ENCODE assay signal across 8 cellular contexts in genomic region chr6:39102024-39102820, GRCh38. TPM values are rescaled to one million over a fixed set of nuclear protein-coding genes. Genes with fewer than 3 reads are reported as not detected.
A peak's percentile ranks its signal among the peaks of the same experiment; 100 is the strongest.
DNase-seq lines count a peak whose midpoint lies in the region; FAIRE-seq and TF ChIP-seq lines count a peak whose summit lies in the region.

No MANE protein-coding gene starts in this region.

- H3K79me2 ChIP-seq in H1 (ENCODE audit: control insufficient read depth in 1 of 2, insufficient read depth in 2 of 2, low read length in 2 of 2) (no peaks in the 10 kb centered on the region), neural cell (replicated peaks; ENCODE audit: insufficient read depth, low read length) (no peaks in the 10 kb centered on the region)

- H3F3A ChIP-seq in neural cell (ENCODE audit: insufficient read depth, low read length, poor library complexity, severe bottlenecking): no peaks in the 10 kb centered on the region

- H4K8ac ChIP-seq in H1 (ENCODE audit: extremely low read depth, insufficient read depth, low read length): no peak overlapping the region

- H2BK5ac ChIP-seq in H1 (ENCODE audit: low read depth, low read length): no peak overlapping the region

- H3K27ac ChIP-seq in breast epithelium: no peak overlapping the region
- no peak overlapping the region for H3K27ac ChIP-seq in H1 (ENCODE audit: low read depth, low read length)
- no peak overlapping the region for H3K27ac ChIP-seq in neural cell (ENCODE audit: low read length)

- H3K4me2 ChIP-seq in H1 (ENCODE audit: insufficient read depth in 1 of 2, low read depth in 2 of 2, low read length in 2 of 2) (0 out of 4 replicates have a peak overlapping the region, but pooled peaks of 1 of the 2 experiments have one; percentile 0), neural cell (ENCODE audit: low read length) (no peak overlapping the region)

- H2BK15ac ChIP-seq in H1 (ENCODE audit: low read length): no peak overlapping the region

- H4K20me1 ChIP-seq in H1 (replicated peaks in 1 of 2; ENCODE audit: control insufficient read depth in 1 of 2, insufficient read depth in 2 of 2, low read length in 2 of 2) (no peaks in the 10 kb centered on the region), neural cell (ENCODE audit: insufficient read depth) (no peaks in the 10 kb centered on the region)

- H2BK12ac ChIP-seq in H1 (ENCODE audit: low read depth, low read length): no peak overlapping the region

- no peaks in the 10 kb centered on the region for H3K9me3 Mint-ChIP-seq in MCF 10A (ENCODE audit: unreplicated experiment)

- no peak overlapping the region for H3K56ac ChIP-seq in H1 (replicated peaks; ENCODE audit: insufficient read length, low read depth, low read length)

- no peak overlapping the region for H2BK20ac ChIP-seq in H1 (ENCODE audit: low read length)

- H4K5ac ChIP-seq in H1 (ENCODE audit: insufficient read length, low read depth, low read length): no peak overlapping the region

- no peaks in the 10 kb centered on the region for H3K23me2 ChIP-seq in H1 (ENCODE audit: low read depth, low read length)

- no peak overlapping the region for H3K23ac ChIP-seq in H1 (ENCODE audit: insufficient read length)

- H3K27ac Mint-ChIP-seq in MCF 10A (ENCODE audit: low read depth, unreplicated experiment): no peak overlapping the region

- H3K27me3 Mint-ChIP-seq in MCF 10A (ENCODE audit: insufficient read depth, unreplicated experiment): no peaks in the 10 kb centered on the region

- DNase-seq in MCF 10A (ENCODE audit: unreplicated experiment): peak; percentile 42
- DNase-seq in breast epithelium (ENCODE audit: low spot score in 2 of 2): no peak
- peak; percentile 68 for DNase-seq in MG63
- DNase-seq in H1 (ENCODE audit: low read depth in 1 of 2, low spot score in 2 of 2): peak in 1 of 2 experiments; percentile 86
- DNase-seq in T1000 (lab: John Stamatoyannopoulos, UW): no peak
- no peak for DNase-seq in NCI-H524 (lab: John Stamatoyannopoulos, UW)
- no peak for DNase-seq in NCI-H226

- H3K9me3 ChIP-seq in breast epithelium (no peaks in the 10 kb centered on the region), MG63 (no peaks in the 10 kb centered on the region), H1 (ENCODE audit: insufficient read depth in 2 of 2, low read depth in 1 of 2, low read length in 1 of 2) (no peaks in the 10 kb centered on the region), neural cell (ENCODE audit: low read length) (no peaks in the 10 kb centered on the region)

- CTCF ChIA-PET in MCF 10A (lab: Yijun Ruan, JAX) (interaction anchor here (1.1 to 1.7 kb wide), 5 partner anchors 9 to 230 kb away, joined by 4 to 6 read pairs (median 5); no protein-coding TSS in a partner anchor), H1 (lab: Charles Lee; ENCODE audit: partially characterized antibody) (interaction anchor here (0.6 to 9.0 kb wide), 64 partner anchors 10 to 1450 kb away, joined by 3 to 250 read pairs (median 5); partner anchors contain the start of genes GLP1R and KCNK17)

- no peak overlapping the region for H4K91ac ChIP-seq in H1 (replicated peaks; ENCODE audit: insufficient read length, low read length)

- no peak overlapping the region for H3K14ac ChIP-seq in H1 (ENCODE audit: insufficient read length)

- no peak overlapping the region for H2BK120ac ChIP-seq in H1 (replicated peaks; ENCODE audit: low read depth, low read length)

- peak; percentile 70 for FAIRE-seq in H1 (lab: Jason Lieb, UNC)

- H3K4me1 ChIP-seq in breast epithelium (no peaks in the 10 kb centered on the region), H1 (replicated peaks in 1 of 4; ENCODE audit: control insufficient read depth in 3 of 4, insufficient read depth in 4 of 4, low read length in 3 of 4) (no peaks in the 10 kb centered on the region; a peak in 1 of 7 replicates)

- H3K36me3 ChIP-seq in breast epithelium: no peaks in the 10 kb centered on the region
- H3K36me3 ChIP-seq in MG63: peaks cover 23% of the 10 kb centered on the region
- 0 out of 8 replicates have a peak, but pooled peaks cover 0 to 3% (median 0%) of the 10 kb centered on the region in 4 experiments for H3K36me3 ChIP-seq in H1 (ENCODE audit: control insufficient read depth in 2 of 4, insufficient read depth in 4 of 4, low read length in 3 of 4)
- peaks cover 6% of the 10 kb centered on the region for H3K36me3 ChIP-seq in neural cell (ENCODE audit: insufficient read depth, low read length)

- H3K4ac ChIP-seq in H1 (replicated peaks; ENCODE audit: insufficient read length, low read depth, low read length): no peak overlapping the region

- H3K4me3 Mint-ChIP-seq in MCF 10A (ENCODE audit: unreplicated experiment): no peak overlapping the region

- POLR2A ChIA-PET in MCF 10A (lab: Yijun Ruan, JAX) (interaction anchor here (0.7 to 0.9 kb wide), 2 partner anchors 83 to 101 kb away, joined by 3 read pairs; no protein-coding TSS in a partner anchor), H1 (lab: Charles Lee; ENCODE audit: partially characterized antibody) (interaction anchor here (1.3 kb wide), 1 partner anchor 12 kb away, joined by 8 read pairs; the partner anchor contains the start of gene SAYSD1)

- H3K9me2 ChIP-seq in neural cell (ENCODE audit: insufficient read depth, low read length): no peaks in the 10 kb centered on the region

- no peak overlapping the region for H3K18ac ChIP-seq in H1 (ENCODE audit: extremely low read depth, low read length)

- TF ChIP-seq CTCF in MCF 10A (IDR thresholded peaks at IDR 0.05; ENCODE audit: unreplicated experiment) (no peak), breast epithelium (IDR thresholded peaks at IDR 0.05) (peak in 1 of 3 donors; percentile 29), H1 (IDR thresholded peaks at IDR 0.05; ENCODE audit: control extremely low read depth in 1 of 3, insufficient read depth in 1 of 3, low read depth in 1 of 3, low read length in 3 of 3) (peak; percentile 88 to 92 (median 90)), neural cell (IDR thresholded peaks at IDR 0.05; ENCODE audit: poor library complexity, severe bottlenecking) (peak; percentile 46)

- intact Hi-C loops in MCF 10A (cut with micrococcal nuclease): loop anchor here (2.0 to 5.0 kb wide), 2 partner anchors 129 to 230 kb away; no protein-coding TSS in a partner anchor
- intact Hi-C loops in breast epithelium (cut with DNase I; ENCODE audit: low total_unique reads): no loop called here

- no peak overlapping the region for H2AK5ac ChIP-seq in H1 (ENCODE audit: low read depth, low read length)

- H3K4me1 Mint-ChIP-seq in MCF 10A (ENCODE audit: insufficient read depth, unreplicated experiment): no peaks in the 10 kb centered on the region

- TF ChIP-seq EP300 in H1 (IDR thresholded peaks at IDR 0.05; ENCODE audit: borderline replicate concordance in 1 of 2, low read depth in 2 of 2, low read length in 2 of 2): no peak
- TF ChIP-seq EP300 in neural cell (conservative IDR thresholded peaks at IDR 0.05; ENCODE audit: poor library complexity, severe bottlenecking): no peak

- no peaks in the 10 kb centered on the region for H3K79me1 ChIP-seq in H1 (ENCODE audit: low read depth, low read length)

- H3K9ac ChIP-seq in H1 (replicated peaks in 1 of 4; ENCODE audit: extremely low read depth in 1 of 4, low read depth in 3 of 4, low read length in 3 of 4): no peak overlapping the region
- no peak overlapping the region for H3K9ac ChIP-seq in neural cell (ENCODE audit: low read length)

- TF ChIP-seq RAD21 in H1 (IDR thresholded peaks at IDR 0.05 in 1 of 2, conservative IDR thresholded peaks at IDR 0.05 in 1 of 2; ENCODE audit: low read depth in 2 of 2, low read length in 2 of 2) (peak; percentile 84 to 87), neural cell (conservative IDR thresholded peaks at IDR 0.05) (peak; percentile 25)

- no TSS peak for BruUV-seq in MCF 10A (replicated peaks; lab: Mats Ljungman, UMichigan)

- H3K27me3 ChIP-seq in breast epithelium (no peaks in the 10 kb centered on the region), MG63 (no peaks in the 10 kb centered on the region), H1 (replicated peaks in 1 of 4; ENCODE audit: control insufficient read depth in 3 of 4, extremely low read depth in 1 of 4, insufficient read depth in 3 of 4, low read length in 3 of 4) (no peaks in the 10 kb centered on the region; a peak in 1 of 7 replicates), neural cell (ENCODE audit: insufficient read depth, low read depth, low read length) (no peaks in the 10 kb centered on the region)

- TF ChIP-seq POLR2A in breast epithelium (IDR thresholded peaks at IDR 0.05) (no peak), H1 (IDR thresholded peaks at IDR 0.05; ENCODE audit: control extremely low read depth in 1 of 2, low read depth in 2 of 2, low read length in 2 of 2) (no peak)

- H3K4me3 ChIP-seq in breast epithelium (no peak overlapping the region), MG63 (no peak overlapping the region), H1 (ENCODE audit: extremely low read depth in 1 of 4, insufficient read depth in 2 of 4, low read depth in 3 of 4, low read length in 4 of 4) (no peak overlapping the region), neural cell (ENCODE audit: low read length) (no peak overlapping the region)

- H2AFZ ChIP-seq in H1 (ENCODE audit: low read length): no peak overlapping the region
- no peak overlapping the region for H2AFZ ChIP-seq in neural cell (ENCODE audit: low read depth, low read length)

- H3K36me3 Mint-ChIP-seq in MCF 10A (ENCODE audit: insufficient read depth, unreplicated experiment): peaks cover 31% of the 10 kb centered on the region

- 31% methylated on average over 12 of the region's 12 CpGs; no CpG with 5 or more reads in 1 of the 2 experiments for WGBS in H1 (ENCODE audit: extremely low coverage in 1 of 2, insufficient coverage in 1 of 2, insufficient read length in 1 of 2, insufficient replicate concordance in 2 of 2, low coverage in 1 of 2, low lambda C conversion rate in 2 of 2, missing lambda C conversion rate in 1 of 2), 2 experiments

RNA-seq across cellular contexts. Expression of gene SAYSD1, which starts 12.8 kb away (rescaled TPM):
- total RNA-seq in MCF 10A (2022): 8.4 and 10.9 TPM in 2 replicates
- total RNA-seq in breast epithelium: 10 to 100 TPM; 21.3 to 35.3 (median 21.8) TPM
- 48.8 and 57.2 TPM in 2 replicates for total RNA-seq in MG63 (2014; rRNA removed; shearing (Covaris generic); ENCODE audit: low replicate concordance)
- total RNA-seq in H1 (2021; fragmentation: NEBNext Ultra II Directional; extraction: Animal tissue kit (Norgen Biotek cat#: 25700)): 7.9 and 8.0 TPM in 2 replicates
- polyA plus RNA-seq in H1 (2011; rRNA removed): 5.8 and 6.7 TPM in 2 replicates
- 6.7 TPM for polyA plus RNA-seq in H1 (2011; cell fraction: cytosol; rRNA removed)
- polyA plus RNA-seq in H1 (2011; cell fraction: nucleus; rRNA removed): 3.5 TPM
- polyA plus RNA-seq in H1 (2012, experiment 1 of 2): 5.5 to 6.8 TPM (median 6.2 TPM) in 4 replicates
- polyA plus RNA-seq in H1 (2012, experiment 2 of 2): 4.3 TPM
- polyA plus RNA-seq in H1 (2013, experiment 1 of 2): 7.8 TPM
- 7.8 TPM for polyA plus RNA-seq in H1 (2013, experiment 2 of 2)
- 6.1 and 6.6 TPM in 2 replicates for polyA minus RNA-seq in H1 (2011; rRNA and poly(A)+ RNA removed)
- 5.6 TPM for polyA minus RNA-seq in H1 (2011; cell fraction: cytosol; rRNA and poly(A)+ RNA removed)
- polyA minus RNA-seq in H1 (2011; cell fraction: nucleus; rRNA and poly(A)+ RNA removed): 7.7 TPM
- polyA plus RNA-seq in neural cell: 29.2 and 40.5 TPM in 2 replicates
- polyA minus RNA-seq in neural cell: 62.3 and 65.1 TPM in 2 replicates

RNA-seq across cellular contexts. Expression of gene GLP1R, which starts 53.6 kb away (rescaled TPM):
- total RNA-seq in MCF 10A (2022): not detected in 2 replicates
- under 1 TPM in 2 of 3 donors, not detected in 1; 0.33 to 0.73 TPM for total RNA-seq in breast epithelium
- not detected in 2 replicates for total RNA-seq in MG63 (2014; rRNA removed; shearing (Covaris generic); ENCODE audit: low replicate concordance)
- total RNA-seq in H1 (2021; fragmentation: NEBNext Ultra II Directional; extraction: Animal tissue kit (Norgen Biotek cat#: 25700)): 2.6 and 3.0 TPM in 2 replicates
- 2.7 TPM in 2 replicates for polyA plus RNA-seq in H1 (2011; rRNA removed)
- polyA plus RNA-seq in H1 (2011; cell fraction: cytosol; rRNA removed): 3.2 TPM
- 7.3 TPM for polyA plus RNA-seq in H1 (2011; cell fraction: nucleus; rRNA removed)
- polyA plus RNA-seq in H1 (2012, experiment 1 of 2): 1.9 to 2.3 TPM (median 2.2 TPM) in 4 replicates
- polyA plus RNA-seq in H1 (2012, experiment 2 of 2): 0.79 TPM
- 1.9 TPM for polyA plus RNA-seq in H1 (2013, experiment 1 of 2)
- 2.1 TPM for polyA plus RNA-seq in H1 (2013, experiment 2 of 2)
- polyA minus RNA-seq in H1 (2011; rRNA and poly(A)+ RNA removed): 5.1 and 6.2 TPM in 2 replicates
- polyA minus RNA-seq in H1 (2011; cell fraction: cytosol; rRNA and poly(A)+ RNA removed): 1.5 TPM
- polyA minus RNA-seq in H1 (2011; cell fraction: nucleus; rRNA and poly(A)+ RNA removed): 3.6 TPM
- polyA plus RNA-seq in neural cell: 0.06 TPM in 1 of 2 replicates, not detected in the other
- polyA minus RNA-seq in neural cell: not detected in 2 replicates

Comparison
In these comparisons a context has a peak if more than half of its experiments do, and no peak if none do; other contexts are left out.
1. DNase-seq: peak in MCF 10A (single experiment) and MG63 (single experiment); none in breast epithelium (0 of 2), T1000 (single experiment), NCI-H524 (0 of 2) and NCI-H226 (single experiment).